ENCODE assay signal across 19 cellular contexts in genomic region chr12:46786774-46787173, GRCh38. TPM values are rescaled to one million over a fixed set of nuclear protein-coding genes. Genes with fewer than 3 reads are reported as not detected.
DNase-seq lines count a peak whose midpoint lies in the region; ATAC-seq, FAIRE-seq and TF ChIP-seq lines count a peak whose summit lies in the region.
"Had no signal": no experiment of that assay in that cellular context is flagged by ENCODE, and none has a peak within 500 bp of the region (broad histone marks: within the 10 kb centered on the region; RNA-seq: fewer than 3 reads in every experiment).

No MANE protein-coding gene starts in this region.

- H3K4me3 ChIP-seq in A549 = no peak overlapping the region
- H3K4me3 ChIP-seq in mammary epithelial cell (replicated peaks in 1 of 3; ENCODE audit: insufficient read depth in 1 of 3, low read depth in 2 of 3, low read length in 3 of 3) = no peak overlapping the region
- no peak overlapping the region for H3K4me3 ChIP-seq in transverse colon

- H3K9me3 ChIP-seq in A549 (no peaks in the 10 kb centered on the region), mammary epithelial cell (replicated peaks; ENCODE audit: insufficient read depth, low read length) (no peaks in the 10 kb centered on the region), transverse colon (no peaks in the 10 kb centered on the region)

- H3K27ac ChIP-seq in A549 (no peak overlapping the region), mammary epithelial cell (ENCODE audit: insufficient read depth, low read depth, low read length) (no peak overlapping the region), transverse colon (no peak overlapping the region)

- POLR2A ChIA-PET in A549 (lab: Yijun Ruan, JAX) = no interaction called here

- ATAC-seq in A549 = peak; percentile 54 to 75
- ATAC-seq in Right ventricle myocardium inferior = no peak
- ATAC-seq: esophagus mucosa; stimulated activated naive CD8-positive, alpha-beta T cell treated with anti-CD3 and anti-CD28 coated beads, Interleukin-15, amount 100 ng/mL, for 72 hours; T-helper 17 cell had no signal

- no peak overlapping the region for H3K9ac ChIP-seq in mammary epithelial cell (ENCODE audit: insufficient read depth, low read length)

- 21% methylated on average over 3 of the region's 3 CpGs for WGBS in A549 (ENCODE audit: missing lambda C conversion rate)
- 51% methylated on average over 3 of the region's 3 CpGs for WGBS in mammary epithelial cell (ENCODE audit: low coverage, missing lambda C conversion rate)
- 50 to 80% methylated on average over 2 to 3 of the region's 3 CpGs for WGBS in transverse colon (ENCODE audit: low coverage in 1 of 2), 2 donors

- no peak for TF ChIP-seq EP300 in A549 (IDR thresholded peaks at IDR 0.05)
- TF ChIP-seq EP300 in transverse colon (IDR thresholded peaks at IDR 0.05; ENCODE audit: low read depth) = no peak

- peaks cover 10% of the 10 kb centered on the region; the same call in 1 of the 3 replicates for H3K4me1 ChIP-seq in A549
- H3K4me1 ChIP-seq in mammary epithelial cell (ENCODE audit: insufficient read depth, low read length) = peaks cover 10% of the 10 kb centered on the region
- peaks cover 0 to 3% (median 2%) of the 10 kb centered on the region in 4 donors for H3K4me1 ChIP-seq in transverse colon

- H3K4me2 ChIP-seq in A549 = peak overlapping the region; percentile 17; the same call in 1 of the 3 replicates
- no peak overlapping the region for H3K4me2 ChIP-seq in mammary epithelial cell (ENCODE audit: insufficient read depth, low read depth, low read length)

- H3K36me3 Mint-ChIP-seq in activated naive CD4-positive, alpha-beta T cell treated with anti-CD3 and anti-CD28 coated beads, Interleukin-2, amount 10 ng/mL, durations not matched to agents 7 days and 5 days = no peaks in the 10 kb centered on the region
- H3K36me3 Mint-ChIP-seq: activated naive CD8-positive, alpha-beta T cell had no signal

- TF ChIP-seq RAD21 in A549 (conservative IDR thresholded peaks at IDR 0.05 in 1 of 2, IDR thresholded peaks at IDR 0.05 in 1 of 2) = no peak

- BruUV-seq in mammary epithelial cell (replicated peaks; lab: Mats Ljungman, UMichigan) = no TSS peak

- CTCF ChIA-PET in A549 (lab: Yijun Ruan, JAX) = no interaction called here
- CTCF ChIA-PET in mammary epithelial cell (lab: Charles Lee; ENCODE audit: low non-redundant PET) = interaction anchor here (0.7 kb wide), 1 partner anchor 396 kb away, joined by 3 read pairs; no protein-coding TSS in a partner anchor
- CTCF ChIA-PET in activated naive CD4-positive, alpha-beta T cell treated with anti-CD3 and anti-CD28 coated beads, Interleukin-2, amount 10 ng/mL, durations not matched to agents 7 days and 5 days (lab: Charles Lee) = no interaction called here

- in situ Hi-C loops in mammary epithelial cell (cut with MboI; ENCODE audit: low sequenced_read_pairs in 2 of 2) = no loop called here
- in situ Hi-C loops in transverse colon (cut with MboI; ENCODE audit: low pct_ligation_motif_present in 1 of 4, low pct_unique_long_range_greater_than_20kb in 1 of 4, low sequenced_read_pairs in 3 of 4) = no loop called here

- no peaks in the 10 kb centered on the region for H4K20me1 ChIP-seq in mammary epithelial cell (ENCODE audit: insufficient read depth, low read length)

- TF ChIP-seq POLR2A in A549 (IDR thresholded peaks at IDR 0.05; ENCODE audit: low read length) (no peak), transverse colon (IDR thresholded peaks at IDR 0.05) (no peak)

- H3K36me3 ChIP-seq in mammary epithelial cell (ENCODE audit: insufficient read depth, low read length) (no peaks in the 10 kb centered on the region), transverse colon (no peaks in the 10 kb centered on the region)

- H3K79me2 ChIP-seq in mammary epithelial cell (ENCODE audit: insufficient read depth, low read length) = no peaks in the 10 kb centered on the region

- H3K4me1 Mint-ChIP-seq in activated naive CD4-positive, alpha-beta T cell treated with anti-CD3 and anti-CD28 coated beads, Interleukin-2, amount 10 ng/mL, durations not matched to agents 7 days and 5 days = no peaks in the 10 kb centered on the region
- H3K4me1 Mint-ChIP-seq: stimulated activated naive CD8-positive, alpha-beta T cell treated with anti-CD3 and anti-CD28 coated beads, Interleukin-15, amount 100 ng/mL, for 72 hours; T-helper 17 cell had no signal

- DNase-seq in A549 (ENCODE audit: low read depth in 1 of 2, low spot score in 1 of 2) (peak in 1 of 2 experiments; percentile 7), HTR-8/SVneo (ENCODE audit: insufficient read length, low spot score) (peak; percentile 18), mammary epithelial cell (peak; percentile 49), hepatic stellate cell (ENCODE audit: low spot score) (peak; percentile 10), transverse colon (no peak), DMS153 (lab: John Stamatoyannopoulos, UW) (no peak), Right ventricle myocardium inferior (ENCODE audit: missing footprints) (no peak)
- no peak for DNase-seq in activated naive CD4-positive, alpha-beta T cell treated with anti-CD3 and anti-CD28 coated beads, Interleukin-2, amount 10 ng/mL, durations not matched to agents 7 days and 5 days
- DNase-seq: activated CD8-positive, alpha-beta memory T cell treated with anti-CD3 and anti-CD28 coated beads, Interleukin-2, amount 50 U/mL, for 4 hours; Calu3; H9; midbrain; NCI-H1694; NCI-H69; nucleus accumbens; stimulated activated naive CD8-positive, alpha-beta T cell treated with anti-CD3 and anti-CD28 coated beads, Interleukin-15, amount 100 ng/mL, for 72 hours; T-helper 17 cell had no signal

- TF ChIP-seq CTCF in A549 (IDR thresholded peaks at IDR 0.05) (no peak), mammary epithelial cell (conservative IDR thresholded peaks at IDR 0.05 in 1 of 2, IDR thresholded peaks at IDR 0.05 in 1 of 2; ENCODE audit: extremely low read depth in 1 of 2, insufficient read depth in 1 of 2, low read depth in 1 of 2, low read length in 2 of 2) (no peak), transverse colon (IDR thresholded peaks at IDR 0.05) (no peak)

- no peak overlapping the region for H3K4me3 Mint-ChIP-seq in activated naive CD4-positive, alpha-beta T cell treated with anti-CD3 and anti-CD28 coated beads, Interleukin-2, amount 10 ng/mL, durations not matched to agents 7 days and 5 days
- H3K4me3 Mint-ChIP-seq: activated naive CD8-positive, alpha-beta T cell; H9; stimulated activated naive CD8-positive, alpha-beta T cell treated with anti-CD3 and anti-CD28 coated beads, Interleukin-15, amount 100 ng/mL, for 72 hours; T-helper 17 cell had no signal

- no peak for FAIRE-seq in A549 (lab: Jason Lieb, UNC)
- peak; percentile 88 for FAIRE-seq in HTR-8/SVneo (lab: Jason Lieb, UNC)

- no peak overlapping the region for H3K27ac Mint-ChIP-seq in activated naive CD4-positive, alpha-beta T cell treated with anti-CD3 and anti-CD28 coated beads, Interleukin-2, amount 10 ng/mL, durations not matched to agents 7 days and 5 days
- H3K27ac Mint-ChIP-seq: activated naive CD8-positive, alpha-beta T cell; H9; stimulated activated naive CD8-positive, alpha-beta T cell treated with anti-CD3 and anti-CD28 coated beads, Interleukin-15, amount 100 ng/mL, for 72 hours; T-helper 17 cell had no signal

- H3K27me3 Mint-ChIP-seq in activated naive CD4-positive, alpha-beta T cell treated with anti-CD3 and anti-CD28 coated beads, Interleukin-2, amount 10 ng/mL, durations not matched to agents 7 days and 5 days = no peaks in the 10 kb centered on the region
- H3K27me3 Mint-ChIP-seq: stimulated activated naive CD8-positive, alpha-beta T cell treated with anti-CD3 and anti-CD28 coated beads, Interleukin-15, amount 100 ng/mL, for 72 hours had no signal

- no peak overlapping the region for H2AFZ ChIP-seq in mammary epithelial cell (ENCODE audit: low read depth, low read length)

- H3K9me3 Mint-ChIP-seq in activated naive CD4-positive, alpha-beta T cell treated with anti-CD3 and anti-CD28 coated beads, Interleukin-2, amount 10 ng/mL, durations not matched to agents 7 days and 5 days = no peaks in the 10 kb centered on the region
- H3K9me3 Mint-ChIP-seq: H9 had no signal

- dilution Hi-C loops in mammary epithelial cell (cut with HindIII; ENCODE audit: low sequenced_read_pairs) = no loop called here

- H3K27me3 ChIP-seq in mammary epithelial cell (ENCODE audit: insufficient read depth, low read length) (no peaks in the 10 kb centered on the region), transverse colon (no peaks in the 10 kb centered on the region)

- intact Hi-C loops in mammary epithelial cell (cut with micrococcal nuclease) (no loop called here), transverse colon (cut with DNase I; ENCODE audit: low total_unique reads) (no loop called here), Right ventricle myocardium inferior (cut with DNase I) (no loop called here)

TF ChIP-seq in A549, 52 proteins besides CTCF, POLR2A, EP300 and RAD21 (continues in another document):
- TF ChIP-seq KDM1A (IDR thresholded peaks at IDR 0.05; ENCODE audit: low read depth) (no peak), TFCP2L1 (CRISPR knock-in tag; IDR thresholded peaks at IDR 0.05) (no peak), NR3C1 (IDR thresholded peaks at IDR 0.05) (no peak), RNF2 (IDR thresholded peaks at IDR 0.05; ENCODE audit: borderline replicate concordance, low read depth) (no peak), BHLHE40 (IDR thresholded peaks at IDR 0.05; ENCODE audit: low read depth, low read length) (no peak), RFX5 (IDR thresholded peaks at IDR 0.05) (no peak), JUN (IDR thresholded peaks at IDR 0.05) (no peak), MAFK (IDR thresholded peaks at IDR 0.05; ENCODE audit: partially characterized antibody) (no peak), FOSB (CRISPR knock-in tag; IDR thresholded peaks at IDR 0.05) (no peak), NPAS2 (CRISPR knock-in tag; IDR thresholded peaks at IDR 0.05; ENCODE audit: borderline replicate concordance) (no peak), HES2 (IDR thresholded peaks at IDR 0.05) (no peak), FOXS1 (CRISPR knock-in tag; IDR thresholded peaks at IDR 0.05) (peak; percentile 45; the same call in 1 of the 2 replicates), FOSL2 (IDR thresholded peaks at IDR 0.05) (no peak), FOSL2 (CRISPR knock-in tag; IDR thresholded peaks at IDR 0.05) (peak; percentile 55; the same call in 1 of the 2 replicates)

RNA-seq across cellular contexts. Expression of gene SLC38A4, which starts 39.0 kb away (rescaled TPM):
- polyA plus RNA-seq in A549 (2011; rRNA removed) (0.09 TPM in 1 of 2 replicates, not detected in the other), A549 (2017; fragmentation: RNase III; extraction: RNeasy Plus Mini Kit Qiagen cat#74134 plus additional on column Dnase treatment) (0.03 to 0.30 TPM in 2 of 3 replicates, not detected in the other), mammary epithelial cell (0.18 TPM)
- polyA plus RNA-seq in A549 (2012; cell fraction: cytosol; rRNA removed) = not detected in 2 replicates
- 0.02 TPM in 1 of 2 replicates, not detected in the other for polyA plus RNA-seq in A549 (2012; cell fraction: nucleus; rRNA removed)
- not detected in 2 replicates for polyA minus RNA-seq in A549 (2011; rRNA and poly(A)+ RNA removed)
- total RNA-seq in mammary epithelial cell (under 1 TPM; 0.09 to 0.17 TPM), transverse colon (10 to 100 TPM in 1 of 4 donors, 1 to 10 TPM in 3; 2.2 to 19.7 (median 6.7) TPM), Right ventricle myocardium inferior (2.8 TPM)
- not detected for polyA minus RNA-seq in mammary epithelial cell
- total RNA-seq: T-helper 17 cell had no signal

Comparison
In these comparisons a context has a peak if more than half of its experiments do, and no peak if none do; other contexts are left out.
1. DNase-seq: peak in HTR-8/SVneo (single experiment), mammary epithelial cell (single experiment) and hepatic stellate cell (single experiment); none in transverse colon (single experiment), activated naive CD4-positive, alpha-beta T cell treated with anti-CD3 and anti-CD28 coated beads, Interleukin-2, amount 10 ng/mL, durations not matched to agents 7 days and 5 days (single experiment), DMS153 (single experiment) and Right ventricle myocardium inferior (single experiment).